Comparison of ENCODE assay signal across 8 cellular contexts in the genomic region with DNA sequence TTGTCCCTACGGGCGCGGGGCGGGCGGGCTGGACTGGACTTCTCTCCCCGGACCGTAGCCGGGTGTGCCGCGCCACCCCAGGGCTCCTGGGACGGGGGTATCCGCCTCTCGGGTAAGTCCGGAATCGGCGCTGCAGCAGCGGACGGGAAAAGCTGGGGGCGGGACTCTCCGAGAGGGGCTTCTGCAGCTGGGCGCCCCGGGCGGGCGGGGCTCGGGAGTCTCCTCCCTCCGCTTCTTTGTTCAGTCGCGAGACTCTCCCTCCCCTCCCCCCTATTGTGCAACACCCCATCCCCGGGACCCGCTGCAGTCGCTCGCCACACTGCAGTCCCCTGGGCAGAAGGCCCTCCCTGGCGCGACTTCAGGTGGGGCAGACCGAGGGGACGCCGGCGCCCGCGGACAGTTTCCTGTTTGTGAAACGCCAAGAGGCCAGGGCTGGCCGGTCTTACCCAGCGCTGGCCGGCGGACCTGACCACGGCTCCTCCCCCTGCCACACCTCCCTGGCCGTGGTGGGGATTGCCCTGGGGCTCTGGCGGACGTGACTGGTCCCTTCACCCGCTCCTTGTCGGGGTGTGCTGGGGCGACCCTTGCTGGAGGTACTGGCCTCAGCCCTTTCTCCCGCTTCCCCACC. TPM values are rescaled to one million over a fixed set of nuclear protein-coding genes. Genes with fewer than 3 reads are reported as not detected.
A peak's percentile ranks its signal among the peaks of the same experiment; 100 is the strongest.
DNase-seq lines count a peak whose midpoint lies in the region; ATAC-seq, FAIRE-seq and TF ChIP-seq lines count a peak whose summit lies in the region.

No MANE protein-coding gene starts in this region.

- H3K9me3 ChIP-seq in H1 (ENCODE audit: insufficient read depth in 2 of 2, low read depth in 1 of 2, low read length in 1 of 2): no peaks in the 10 kb centered on the region

- H3K4me3 ChIP-seq in HL-60 (replicated peaks; ENCODE audit: insufficient read depth, low read length): peak overlapping the region; percentile 99
- peak overlapping the region; percentile 76 to 94 (median 92) for H3K4me3 ChIP-seq in H1 (ENCODE audit: extremely low read depth in 1 of 4, insufficient read depth in 2 of 4, low read depth in 3 of 4, low read length in 4 of 4)
- peak overlapping the region; percentile 87 for H3K4me3 ChIP-seq in mesendoderm (ENCODE audit: low read length)

- H3K79me2 ChIP-seq in H1 (ENCODE audit: control insufficient read depth in 1 of 2, insufficient read depth in 2 of 2, low read length in 2 of 2): peaks cover 0 to 11% of the 10 kb centered on the region in 2 experiments; a peak in 2 of 4 replicates
- peaks cover 10% of the 10 kb centered on the region for H3K79me2 ChIP-seq in mesendoderm (ENCODE audit: control insufficient read depth, insufficient read depth, low read length)

- H3K23me2 ChIP-seq in H1 (ENCODE audit: low read depth, low read length): peaks cover 3% of the 10 kb centered on the region; the same call in 1 of the 2 replicates

- no peaks in the 10 kb centered on the region for H3K79me1 ChIP-seq in H1 (ENCODE audit: low read depth, low read length)
- no peaks in the 10 kb centered on the region for H3K79me1 ChIP-seq in mesendoderm (ENCODE audit: low read length)

- no peak overlapping the region for H3K23ac ChIP-seq in H1 (ENCODE audit: insufficient read length)
- peak overlapping the region; percentile 49 for H3K23ac ChIP-seq in mesendoderm (ENCODE audit: low read length)

- H3K27me3 ChIP-seq in HL-60 (ENCODE audit: insufficient read depth, poor library complexity, severe bottlenecking) (no peaks in the 10 kb centered on the region), H1 (replicated peaks in 1 of 4; ENCODE audit: control insufficient read depth in 3 of 4, extremely low read depth in 1 of 4, insufficient read depth in 3 of 4, low read length in 3 of 4) (no peaks in the 10 kb centered on the region), mesendoderm (ENCODE audit: insufficient read depth, low read length, poor library complexity) (no peaks in the 10 kb centered on the region)

- H3K9ac ChIP-seq in H1 (replicated peaks in 1 of 4; ENCODE audit: extremely low read depth in 1 of 4, low read depth in 3 of 4, low read length in 3 of 4): peak overlapping the region; percentile 90 to 99 (median 98)
- H3K9ac ChIP-seq in mesendoderm (ENCODE audit: low read length): peak overlapping the region; percentile 94

- H3K14ac ChIP-seq in H1 (ENCODE audit: insufficient read length): no peak overlapping the region

- no peak for FAIRE-seq in H1 (lab: Jason Lieb, UNC)

- TF ChIP-seq POLR2A in H1 (IDR thresholded peaks at IDR 0.05; ENCODE audit: control extremely low read depth in 1 of 2, low read depth in 2 of 2, low read length in 2 of 2): peak in 1 of 2 experiments; percentile 88; a peak in 2 of 3 replicates

- H3K27ac ChIP-seq in HL-60 (replicated peaks): peak overlapping the region; percentile 88
- H3K27ac ChIP-seq in H1 (ENCODE audit: low read depth, low read length): peak overlapping the region; percentile 80
- peak overlapping the region; percentile 91 for H3K27ac ChIP-seq in mesendoderm (ENCODE audit: low read depth, low read length)

- H4K20me1 ChIP-seq in H1 (replicated peaks in 1 of 2; ENCODE audit: control insufficient read depth in 1 of 2, insufficient read depth in 2 of 2, low read length in 2 of 2): peaks cover 0 to 4% of the 10 kb centered on the region in 2 experiments

- DNase-seq in CD1c-positive myeloid dendritic cell (ENCODE audit: extremely low spot score): peak; percentile 70
- peak; percentile 74 to 80 for DNase-seq in HL-60 (ENCODE audit: low read depth in 1 of 2, low spot score in 1 of 2)
- peak; percentile 28 for DNase-seq in NK-92 (lab: John Stamatoyannopoulos, UW; ENCODE audit: unreplicated experiment)
- peak; percentile 31 to 50 for DNase-seq in activated CD8-positive, alpha-beta memory T cell treated with anti-CD3 and anti-CD28 coated beads for 4 hours (ENCODE audit: low read depth in 2 of 2)
- peak; percentile 72 to 93 for DNase-seq in H1 (ENCODE audit: low read depth in 1 of 2, low spot score in 2 of 2)
- DNase-seq in mesendoderm: peak; percentile 95
- peak; percentile 43 for DNase-seq in stimulated activated CD8-positive, alpha-beta memory T cell treated with anti-CD3 and anti-CD28 coated beads, Interleukin-12 subunit alpha, Interleukin-12 subunit beta, amount 100 ng/mL, for 24 hours (ENCODE audit: extremely low read depth)

- H2BK15ac ChIP-seq in H1 (ENCODE audit: low read length) (no peak overlapping the region), mesendoderm (replicated peaks; ENCODE audit: low read depth) (no peak overlapping the region)

- H2BK12ac ChIP-seq in H1 (ENCODE audit: low read depth, low read length): peak overlapping the region; percentile 46; the same call in 1 of the 2 replicates

- peak overlapping the region; percentile 8 for H3K4ac ChIP-seq in H1 (replicated peaks; ENCODE audit: insufficient read length, low read depth, low read length)
- peak overlapping the region; percentile 66 for H3K4ac ChIP-seq in mesendoderm (ENCODE audit: low read depth, low read length)

- H4K91ac ChIP-seq in H1 (replicated peaks; ENCODE audit: insufficient read length, low read length): peak overlapping the region; percentile 90

- H3K4me1 ChIP-seq in H1 (replicated peaks in 1 of 4; ENCODE audit: control insufficient read depth in 3 of 4, insufficient read depth in 4 of 4, low read length in 3 of 4) (peaks cover 0 to 6% (median 1%) of the 10 kb centered on the region in 4 experiments; a peak in 4 of 7 replicates), mesendoderm (ENCODE audit: control insufficient read depth, low read depth, low read length) (no peaks in the 10 kb centered on the region)

- no peak overlapping the region for H2BK20ac ChIP-seq in H1 (ENCODE audit: low read length)

- H4K8ac ChIP-seq in H1 (ENCODE audit: extremely low read depth, insufficient read depth, low read length) (peak overlapping the region; percentile 100; the same call in 1 of the 2 replicates), mesendoderm (ENCODE audit: low read depth, low read length) (no peak overlapping the region)

- TF ChIP-seq CTCF in HL-60 (IDR thresholded peaks at IDR 0.05; ENCODE audit: insufficient read depth, low read length) (no peak), H1 (IDR thresholded peaks at IDR 0.05; ENCODE audit: control extremely low read depth in 1 of 3, insufficient read depth in 1 of 3, low read depth in 1 of 3, low read length in 3 of 3) (peak; percentile 35 to 43 (median 36))

- TF ChIP-seq RAD21 in H1 (IDR thresholded peaks at IDR 0.05 in 1 of 2, conservative IDR thresholded peaks at IDR 0.05 in 1 of 2; ENCODE audit: low read depth in 2 of 2, low read length in 2 of 2): peak; percentile 45 to 57

- H2AK5ac ChIP-seq in H1 (ENCODE audit: low read depth, low read length) (no peak overlapping the region), mesendoderm (ENCODE audit: low read length) (no peak overlapping the region)

- no peak overlapping the region for H2AFZ ChIP-seq in H1 (ENCODE audit: low read length)

- H2BK5ac ChIP-seq in H1 (ENCODE audit: low read depth, low read length) (peak overlapping the region; percentile 100), mesendoderm (ENCODE audit: low read length) (no peak overlapping the region)

- H4K5ac ChIP-seq in H1 (ENCODE audit: insufficient read length, low read depth, low read length) (peak overlapping the region; percentile 84), mesendoderm (ENCODE audit: low read length) (no peak overlapping the region)

- WGBS in H1 (ENCODE audit: extremely low coverage in 1 of 2, insufficient coverage in 1 of 2, insufficient read length in 1 of 2, insufficient replicate concordance in 2 of 2, low coverage in 1 of 2, low lambda C conversion rate in 2 of 2, missing lambda C conversion rate in 1 of 2), 2 experiments: 4% methylated on average over 25 of the region's 53 CpGs; no CpG with 5 or more reads in 1 of the 2 experiments
- WGBS in mesendoderm (ENCODE audit: extremely low coverage, insufficient coverage, low lambda C conversion rate): no CpG with 5 or more reads among the region's 53 CpGs

- POLR2A ChIA-PET in H1 (lab: Charles Lee; ENCODE audit: partially characterized antibody): interaction anchor here (0.6 to 5.8 kb wide), 16 partner anchors 10 to 148 kb away, joined by 3 to 39 read pairs (median 6); a partner anchor contains a TSS

- 0 out of 3 replicates have a peak, but pooled peaks of 1 of the 2 experiments have one; percentile 28 for TF ChIP-seq EP300 in H1 (IDR thresholded peaks at IDR 0.05; ENCODE audit: borderline replicate concordance in 1 of 2, low read depth in 2 of 2, low read length in 2 of 2)

- H3K4me2 ChIP-seq in H1 (ENCODE audit: insufficient read depth in 1 of 2, low read depth in 2 of 2, low read length in 2 of 2): peak overlapping the region; percentile 81 to 84
- H3K4me2 ChIP-seq in mesendoderm (ENCODE audit: low read length): peak overlapping the region; percentile 82

- H3K56ac ChIP-seq in H1 (replicated peaks; ENCODE audit: insufficient read length, low read depth, low read length) (peak overlapping the region; percentile 74), mesendoderm (ENCODE audit: low read length) (peak overlapping the region; percentile 93)

- peak; percentile 52 for ATAC-seq in GM19463 (IDR thresholded peaks at IDR 0.05; ENCODE audit: unreplicated experiment)

- H3K36me3 ChIP-seq in H1 (ENCODE audit: control insufficient read depth in 2 of 4, insufficient read depth in 4 of 4, low read length in 3 of 4) (peaks cover 12 to 38% (median 21%) of the 10 kb centered on the region in 4 experiments), mesendoderm (ENCODE audit: control insufficient read depth, insufficient read depth, low read length) (peaks cover 2% of the 10 kb centered on the region)

- CTCF ChIA-PET in H1 (lab: Charles Lee; ENCODE audit: partially characterized antibody): interaction anchor here (0.5 to 1.9 kb wide), 6 partner anchors 45 to 393 kb away, joined by 3 to 4 read pairs (median 3); no protein-coding TSS in a partner anchor

- H2BK120ac ChIP-seq in H1 (replicated peaks; ENCODE audit: low read depth, low read length) (no peak overlapping the region), mesendoderm (ENCODE audit: low read depth, low read length) (no peak overlapping the region)

- H3K18ac ChIP-seq in H1 (ENCODE audit: extremely low read depth, low read length): peak overlapping the region; percentile 91
- peak overlapping the region; percentile 75 for H3K18ac ChIP-seq in mesendoderm (ENCODE audit: low read length)

TF ChIP-seq in H1, 55 proteins besides CTCF, POLR2A, EP300 and RAD21 (continues in another document):
- no peak for TF ChIP-seq KDM5A (IDR thresholded peaks at IDR 0.05; ENCODE audit: low read length)

RNA-seq across cellular contexts. Expression of a gene that starts 1.0 kb away (rescaled TPM):
- 13.9 and 15.4 TPM in 2 replicates for total RNA-seq in H1 (2021; fragmentation: NEBNext Ultra II Directional; extraction: Animal tissue kit (Norgen Biotek cat#: 25700))
- 2.2 and 3.5 TPM in 2 replicates for polyA plus RNA-seq in H1 (2011; rRNA removed)
- 4.2 TPM for polyA plus RNA-seq in H1 (2011; cell fraction: cytosol; rRNA removed)
- polyA plus RNA-seq in H1 (2011; cell fraction: nucleus; rRNA removed): 4.4 TPM
- polyA plus RNA-seq in H1 (2012, experiment 1 of 2): 7.0 to 10.9 TPM (median 8.0 TPM) in 4 replicates
- polyA plus RNA-seq in H1 (2012, experiment 2 of 2): 2.7 TPM
- 7.2 TPM for polyA plus RNA-seq in H1 (2013, experiment 1 of 2)
- 7.3 TPM for polyA plus RNA-seq in H1 (2013, experiment 2 of 2)
- 3.9 and 5.0 TPM in 2 replicates for polyA minus RNA-seq in H1 (2011; rRNA and poly(A)+ RNA removed)
- 4.8 TPM for polyA minus RNA-seq in H1 (2011; cell fraction: cytosol; rRNA and poly(A)+ RNA removed)
- 10.2 TPM for polyA minus RNA-seq in H1 (2011; cell fraction: nucleus; rRNA and poly(A)+ RNA removed)
- 4.4 TPM for polyA plus RNA-seq in mesendoderm (2013, experiment 1 of 2)
- 3.6 TPM for polyA plus RNA-seq in mesendoderm (2013, experiment 2 of 2)

Comparison
In these comparisons a context has a peak if more than half of its experiments do, and no peak if none do; other contexts are left out.
1. Peak in every context shown above with its lines: DNase-seq, ATAC-seq, H3K4me3 ChIP-seq and H3K27ac ChIP-seq.
2. DNase-seq: peak in every context shown above with its lines; median percentile 95 in mesendoderm; 82 in H1; 77 in HL-60; 70 in CD1c-positive myeloid dendritic cell; 43 in stimulated activated CD8-positive, alpha-beta memory T cell treated with anti-CD3 and anti-CD28 coated beads, Interleukin-12 subunit alpha, Interleukin-12 subunit beta, amount 100 ng/mL, for 24 hours; 40 in activated CD8-positive, alpha-beta memory T cell treated with anti-CD3 and anti-CD28 coated beads for 4 hours; 28 in NK-92.